In the genomic region with DNA sequence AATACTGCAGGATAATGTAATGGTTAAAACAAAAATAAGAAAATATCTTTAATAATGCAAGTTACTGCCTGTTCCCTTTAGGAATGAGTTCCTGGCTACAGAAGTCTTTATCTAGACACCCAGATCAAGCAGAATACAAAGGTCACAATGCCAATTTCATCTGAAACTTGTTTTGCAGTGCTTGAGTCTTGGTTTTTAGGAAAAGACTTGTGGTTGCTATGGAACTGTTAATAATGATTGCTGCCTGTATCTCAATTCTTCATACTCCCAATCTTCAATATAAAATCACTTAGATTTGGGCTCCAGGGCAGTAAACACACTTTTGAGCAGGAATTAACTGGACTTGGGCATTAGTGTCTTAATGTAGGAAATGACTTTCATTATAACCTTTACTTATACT, we compare ENCODE assay signal across 25 cellular contexts. TPM values are rescaled to one million over a fixed set of nuclear protein-coding genes. Genes with fewer than 3 reads are reported as not detected.
"Had no signal": no experiment of that assay in that cellular context is flagged by ENCODE, and none has a peak within 500 bp of the region (broad histone marks: within the 10 kb centered on the region; RNA-seq: fewer than 3 reads in every experiment).

No MANE protein-coding gene starts in this region.

- H3K4me1 ChIP-seq: adrenal gland had no signal

- H3K27me3 ChIP-seq: adrenal gland had no signal

- H3K27ac ChIP-seq: adrenal gland had no signal

- FAIRE-seq: RCC 7860, TTC549 had no signal

- H3K4me3 ChIP-seq: adrenal gland had no signal

- H3K36me3 ChIP-seq: adrenal gland had no signal

- ATAC-seq: activated CD4-positive, CD25-positive, alpha-beta regulatory T cell treated with anti-CD3 and anti-CD28 coated beads, Interleukin-2, amount 50 U/mL, for 24 hours; activated CD8-positive, alpha-beta T cell treated with anti-CD3 and anti-CD28 coated beads, Interleukin-2, amount 10 ng/mL, durations not matched to agents 7 days and 5 days; PC-3; T-cell had no signal

- H3K9me3 ChIP-seq: adrenal gland had no signal

- DNase-seq: activated CD4-positive, alpha-beta T cell treated with anti-CD3 and anti-CD28 coated beads for 48 hours; activated CD4-positive, alpha-beta T cell treated with anti-CD3 and anti-CD28 coated beads, Interleukin-2, amount 50 U/mL, for 4 hours; activated CD8-positive, alpha-beta memory T cell treated with anti-CD3 and anti-CD28 coated beads, Interleukin-2, amount 50 U/mL, for 48 hours; activated CD8-positive, alpha-beta T cell treated with anti-CD3 and anti-CD28 coated beads, Interleukin-2, amount 10 ng/mL, durations not matched to agents 7 days and 5 days; activated naive CD4-positive, alpha-beta T cell treated with anti-CD3 and anti-CD28 coated beads, Interleukin-2, amount 50 U/mL, for 16 hours; activated naive CD8-positive, alpha-beta T cell treated with anti-CD3 and anti-CD28 coated beads, Interleukin-2, amount 10 ng/mL, durations not matched to agents 7 days and 5 days; activated T-cell treated with anti-CD3 and anti-CD28 coated beads, Interleukin-2, amount 50 U/mL, for 1 hour; adrenal gland; anterior cingulate cortex; Karpas-422; NCI-H1048; NCI-H146; NCI-H187 treated with DMSO at 0.1 percent for 48 hours; NCI-H2081 treated with DMSO at 0.1 percent for 48 hours; NCI-H446; NCI-H524; PC-3; SHP77 treated with DMSO at 0.1 percent for 48 hours; T-cell; T-helper 2 cell; T1000 had no signal

RNA-seq across cellular contexts. Expression of gene CAVIN2, which starts 14.2 kb away (rescaled TPM):
- total RNA-seq: activated CD8-positive, alpha-beta T cell treated with anti-CD3 and anti-CD28 coated beads, Interleukin-2, amount 10 ng/mL, durations not matched to agents 7 days and 5 days; activated naive CD8-positive, alpha-beta T cell treated with anti-CD3 and anti-CD28 coated beads, Interleukin-2, amount 10 ng/mL, durations not matched to agents 7 days and 5 days; SK-MEL-5 had no signal
